ENCODE assay signal across 1 cellular context in genomic region chr4:173257732-173258717, GRCh38.
TF ChIP-seq lines count a peak whose summit lies in the region.

No MANE protein-coding gene starts in this region.

TF ChIP-seq in GM23338, 12 proteins besides CTCF, POLR2A, EP300 and RAD21 (continued from another document):
- TF ChIP-seq, protein P1, sequence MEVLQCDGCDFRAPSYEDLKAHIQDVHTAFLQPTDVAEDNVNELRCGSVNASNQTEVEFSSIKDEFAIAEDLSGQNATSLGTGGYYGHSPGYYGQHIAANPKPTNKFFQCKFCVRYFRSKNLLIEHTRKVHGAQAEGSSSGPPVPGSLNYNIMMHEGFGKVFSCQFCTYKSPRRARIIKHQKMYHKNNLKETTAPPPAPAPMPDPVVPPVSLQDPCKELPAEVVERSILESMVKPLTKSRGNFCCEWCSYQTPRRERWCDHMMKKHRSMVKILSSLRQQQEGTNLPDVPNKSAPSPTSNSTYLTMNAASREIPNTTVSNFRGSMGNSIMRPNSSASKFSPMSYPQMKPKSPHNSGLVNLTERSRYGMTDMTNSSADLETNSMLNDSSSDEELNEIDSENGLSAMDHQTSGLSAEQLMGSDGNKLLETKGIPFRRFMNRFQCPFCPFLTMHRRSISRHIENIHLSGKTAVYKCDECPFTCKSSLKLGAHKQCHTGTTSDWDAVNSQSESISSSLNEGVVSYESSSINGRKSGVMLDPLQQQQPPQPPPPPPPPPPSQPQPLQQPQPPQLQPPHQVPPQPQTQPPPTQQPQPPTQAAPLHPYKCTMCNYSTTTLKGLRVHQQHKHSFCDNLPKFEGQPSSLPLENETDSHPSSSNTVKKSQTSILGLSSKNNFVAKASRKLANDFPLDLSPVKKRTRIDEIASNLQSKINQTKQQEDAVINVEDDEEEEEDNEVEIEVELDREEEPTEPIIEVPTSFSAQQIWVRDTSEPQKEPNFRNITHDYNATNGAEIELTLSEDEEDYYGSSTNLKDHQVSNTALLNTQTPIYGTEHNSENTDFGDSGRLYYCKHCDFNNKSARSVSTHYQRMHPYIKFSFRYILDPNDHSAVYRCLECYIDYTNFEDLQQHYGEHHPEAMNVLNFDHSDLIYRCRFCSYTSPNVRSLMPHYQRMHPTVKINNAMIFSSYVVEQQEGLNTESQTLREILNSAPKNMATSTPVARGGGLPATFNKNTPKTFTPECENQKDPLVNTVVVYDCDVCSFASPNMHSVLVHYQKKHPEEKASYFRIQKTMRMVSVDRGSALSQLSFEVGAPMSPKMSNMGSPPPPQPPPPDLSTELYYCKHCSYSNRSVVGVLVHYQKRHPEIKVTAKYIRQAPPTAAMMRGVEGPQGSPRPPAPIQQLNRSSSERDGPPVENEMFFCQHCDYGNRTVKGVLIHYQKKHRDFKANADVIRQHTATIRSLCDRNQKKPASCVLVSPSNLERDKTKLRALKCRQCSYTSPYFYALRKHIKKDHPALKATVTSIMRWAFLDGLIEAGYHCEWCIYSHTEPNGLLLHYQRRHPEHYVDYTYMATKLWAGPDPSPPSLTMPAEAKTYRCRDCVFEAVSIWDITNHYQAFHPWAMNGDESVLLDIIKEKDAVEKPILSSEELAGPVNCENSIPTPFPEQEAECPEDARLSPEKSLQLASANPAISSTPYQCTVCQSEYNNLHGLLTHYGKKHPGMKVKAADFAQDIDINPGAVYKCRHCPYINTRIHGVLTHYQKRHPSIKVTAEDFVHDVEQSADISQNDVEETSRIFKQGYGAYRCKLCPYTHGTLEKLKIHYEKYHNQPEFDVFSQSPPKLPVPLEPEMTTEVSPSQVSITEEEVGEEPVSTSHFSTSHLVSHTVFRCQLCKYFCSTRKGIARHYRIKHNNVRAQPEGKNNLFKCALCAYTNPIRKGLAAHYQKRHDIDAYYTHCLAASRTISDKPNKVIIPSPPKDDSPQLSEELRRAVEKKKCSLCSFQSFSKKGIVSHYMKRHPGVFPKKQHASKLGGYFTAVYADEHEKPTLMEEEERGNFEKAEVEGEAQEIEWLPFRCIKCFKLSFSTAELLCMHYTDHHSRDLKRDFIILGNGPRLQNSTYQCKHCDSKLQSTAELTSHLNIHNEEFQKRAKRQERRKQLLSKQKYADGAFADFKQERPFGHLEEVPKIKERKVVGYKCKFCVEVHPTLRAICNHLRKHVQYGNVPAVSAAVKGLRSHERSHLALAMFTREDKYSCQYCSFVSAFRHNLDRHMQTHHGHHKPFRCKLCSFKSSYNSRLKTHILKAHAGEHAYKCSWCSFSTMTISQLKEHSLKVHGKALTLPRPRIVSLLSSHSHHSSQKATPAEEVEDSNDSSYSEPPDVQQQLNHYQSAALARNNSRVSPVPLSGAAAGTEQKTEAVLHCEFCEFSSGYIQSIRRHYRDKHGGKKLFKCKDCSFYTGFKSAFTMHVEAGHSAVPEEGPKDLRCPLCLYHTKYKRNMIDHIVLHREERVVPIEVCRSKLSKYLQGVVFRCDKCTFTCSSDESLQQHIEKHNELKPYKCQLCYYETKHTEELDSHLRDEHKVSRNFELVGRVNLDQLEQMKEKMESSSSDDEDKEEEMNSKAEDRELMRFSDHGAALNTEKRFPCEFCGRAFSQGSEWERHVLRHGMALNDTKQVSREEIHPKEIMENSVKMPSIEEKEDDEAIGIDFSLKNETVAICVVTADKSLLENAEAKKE (CRISPR knock-in tag; IDR thresholded peaks at IDR 0.05): no peak
